In genomic region chr4:8163436-8164193, GRCh38 we compare ENCODE assay signal across 16 cellular contexts. TPM values are rescaled to one million over a fixed set of nuclear protein-coding genes. Genes with fewer than 3 reads are reported as not detected.
DNase-seq lines count a peak whose midpoint lies in the region; ATAC-seq and TF ChIP-seq lines count a peak whose summit lies in the region.
"Had no signal": no experiment of that assay in that cellular context is flagged by ENCODE, and none has a peak within 500 bp of the region (broad histone marks: within the 10 kb centered on the region; RNA-seq: fewer than 3 reads in every experiment).

No MANE protein-coding gene starts in this region.

- H3K9me3 Mint-ChIP-seq in naive B cell = peaks cover 5 to 11% (median 8%) of the 10 kb centered on the region in 7 donors
- H3K9me3 Mint-ChIP-seq in stimulated activated naive B cell treated with anti-CD40 and anti-IgM and Interleukin-4, amounts not matched to agents 10 μg/mL and 1 μg/mL and 100 μg/mL, for 72 hours = peaks cover 8 to 14% of the 10 kb centered on the region in 2 donors

- TF ChIP-seq CTCF in OCI-LY7 (conservative IDR thresholded peaks at IDR 0.05; ENCODE audit: low read length) (no peak), colonic mucosa (IDR thresholded peaks at IDR 0.05) (no peak)

- DNase-seq in Right ventricle myocardium inferior (ENCODE audit: missing footprints) (peak; percentile 44), cardiac septum (ENCODE audit: low spot score) (no peak), OCI-LY7 (ENCODE audit: low spot score) (no peak), naive B cell (no peak), colonic mucosa (no peak)
- DNase-seq in stimulated activated naive B cell treated with anti-CD40 and anti-IgM and Interleukin-4, amounts not matched to agents 10 μg/mL and 1 μg/mL and 100 μg/mL, for 72 hours = no peak
- DNase-seq: DMS79, HCEC 1CT, NCI-H1436, NCI-H2081, NCI-H446, SIG-M5 had no signal

- peaks cover 56 to 73% (median 57%) of the 10 kb centered on the region in 3 donors for H3K4me1 Mint-ChIP-seq in naive B cell
- peaks cover 66 to 92% of the 10 kb centered on the region in 2 donors for H3K4me1 Mint-ChIP-seq in stimulated activated naive B cell treated with anti-CD40 and anti-IgM and Interleukin-4, amounts not matched to agents 10 μg/mL and 1 μg/mL and 100 μg/mL, for 72 hours

- no peaks in the 10 kb centered on the region for H4K20me1 ChIP-seq in OCI-LY7 (ENCODE audit: insufficient read depth, low read length)

- H3K9ac ChIP-seq in colonic mucosa (ENCODE audit: low read depth in 2 of 2, low read length in 2 of 2) = no peak overlapping the region

- peak overlapping the region; percentile 8 to 95 (median 82) for H3K27ac Mint-ChIP-seq in naive B cell
- peak overlapping the region; percentile 95 for H3K27ac Mint-ChIP-seq in stimulated activated naive B cell treated with anti-CD40 and anti-IgM and Interleukin-4, amounts not matched to agents 10 μg/mL and 1 μg/mL and 100 μg/mL, for 72 hours

- H3K4me1 ChIP-seq in OCI-LY7 (ENCODE audit: insufficient read depth, low read length, poor library complexity, severe bottlenecking) (peaks cover 37% of the 10 kb centered on the region), colonic mucosa (peaks cover 7% of the 10 kb centered on the region)

- no peaks in the 10 kb centered on the region for H3K27me3 ChIP-seq in colonic mucosa

- H3K36me3 ChIP-seq in OCI-LY7 (ENCODE audit: insufficient read depth, low read length) (no peaks in the 10 kb centered on the region), colonic mucosa (no peaks in the 10 kb centered on the region)

- no peaks in the 10 kb centered on the region for H3K27me3 Mint-ChIP-seq in naive B cell
- H3K27me3 Mint-ChIP-seq in stimulated activated naive B cell treated with anti-CD40 and anti-IgM and Interleukin-4, amounts not matched to agents 10 μg/mL and 1 μg/mL and 100 μg/mL, for 72 hours = no peaks in the 10 kb centered on the region

- no peak overlapping the region for H2AFZ ChIP-seq in OCI-LY7 (ENCODE audit: low read length)

- peak overlapping the region; percentile 79 for H3K4me2 ChIP-seq in OCI-LY7 (ENCODE audit: low read length)

- H3K79me2 ChIP-seq in OCI-LY7 (ENCODE audit: insufficient read depth, low read depth, low read length) = no peaks in the 10 kb centered on the region

- H3K4me3 Mint-ChIP-seq in naive B cell = peak overlapping the region in 2 of 8 donors; percentile 26 to 28
- H3K4me3 Mint-ChIP-seq in stimulated activated naive B cell treated with anti-CD40 and anti-IgM and Interleukin-4, amounts not matched to agents 10 μg/mL and 1 μg/mL and 100 μg/mL, for 72 hours = peak overlapping the region; percentile 75 to 82

- H3K9me3 ChIP-seq in OCI-LY7 (ENCODE audit: low read length) (peaks cover 7% of the 10 kb centered on the region), colonic mucosa (no peaks in the 10 kb centered on the region)

- ATAC-seq in Right ventricle myocardium inferior (no peak), naive B cell (ENCODE audit: low read depth in 2 of 2) (no peak), HG02571 (IDR thresholded peaks at IDR 0.05; ENCODE audit: unreplicated experiment) (no peak), HG03175 (IDR thresholded peaks at IDR 0.05; ENCODE audit: unreplicated experiment) (no peak)
- no peak for ATAC-seq in stimulated activated naive B cell treated with anti-CD40 and anti-IgM and Interleukin-4, amounts not matched to agents 10 μg/mL and 1 μg/mL and 100 μg/mL, for 72 hours (replicated peaks)
- ATAC-seq: Panc1 had no signal

- POLR2A ChIA-PET in OCI-LY7 (lab: Charles Lee) = no interaction called here

- no peaks in the 10 kb centered on the region for H3K36me3 Mint-ChIP-seq in naive B cell
- H3K36me3 Mint-ChIP-seq in stimulated activated naive B cell treated with anti-CD40 and anti-IgM and Interleukin-4, amounts not matched to agents 10 μg/mL and 1 μg/mL and 100 μg/mL, for 72 hours = peaks cover 4 to 10% of the 10 kb centered on the region in 2 donors

- H3K27ac ChIP-seq in OCI-LY7 (ENCODE audit: low read depth, low read length, poor library complexity, severe bottlenecking) (peak overlapping the region; percentile 70), colonic mucosa (no peak overlapping the region)
- H3K27ac ChIP-seq: HL-60 had no signal

- CTCF ChIA-PET in OCI-LY7 (lab: Charles Lee; ENCODE audit: unreplicated experiment) = no interaction called here

- BruUV-seq in OCI-LY7 (replicated peaks; lab: Mats Ljungman, UMichigan) = no TSS peak

- H3K9me2 ChIP-seq in OCI-LY7 (ENCODE audit: insufficient read depth, low read length) = no peaks in the 10 kb centered on the region

- H3K4me3 ChIP-seq in OCI-LY7 (ENCODE audit: low read depth, low read length, poor library complexity, severe bottlenecking) (peak overlapping the region; percentile 33), colonic mucosa (no peak overlapping the region)

- intact Hi-C loops in Right ventricle myocardium inferior (cut with DNase I) = no loop called here
- intact Hi-C loops in cardiac septum (cut with DNase I) = no loop called here
- intact Hi-C loops in OCI-LY7 (cut with micrococcal nuclease; ENCODE audit: unreplicated experiment) = loop anchor here (2.0 kb wide), 2 partner anchors 33 to 37 kb away; no protein-coding TSS in a partner anchor
- intact Hi-C loops in colonic mucosa (cut with DNase I) = no loop called here

RNA-seq across cellular contexts. Expression of gene ABLIM2, which starts 5.0 kb away (rescaled TPM):
- 24.9 TPM for total RNA-seq in Right ventricle myocardium inferior
- total RNA-seq in cardiac septum = 22.6 TPM
- 0.23 and 0.76 TPM in 2 replicates for total RNA-seq in OCI-LY7 (2014; rRNA removed; shearing (Covaris generic))
- 0.72 TPM in 1 of 2 replicates, not detected in the other for total RNA-seq in OCI-LY7 (2022)
- polyA plus RNA-seq in naive B cell (ENCODE audit: low read depth in 6 of 6) = 1 to 10 TPM in 3 of 6 donors, under 1 TPM in 3; 0.52 to 3.4 (median 1.1) TPM
- total RNA-seq in colonic mucosa = 10 to 100 TPM; 11.1 to 11.5 TPM

RNA-seq across cellular contexts. Expression of gene SH3TC1, which starts 35.5 kb away (rescaled TPM):
- total RNA-seq in Right ventricle myocardium inferior (11.2 TPM), cardiac septum (16.5 TPM), OCI-LY7 (2022) (27.3 and 42.4 TPM in 2 replicates), colonic mucosa (10 to 100 TPM; 10.8 to 22.5 TPM)
- 15.3 and 17.5 TPM in 2 replicates for total RNA-seq in OCI-LY7 (2014; rRNA removed; shearing (Covaris generic))
- 10 to 100 TPM; 24.1 to 64.3 (median 37.5) TPM for polyA plus RNA-seq in naive B cell (ENCODE audit: low read depth in 6 of 6)

Comparison
In these comparisons a context has a peak if more than half of its experiments do, and no peak if none do; other contexts are left out.
1. RNA of gene ABLIM2, which starts 5.0 kb away (total RNA-seq): 24.9 TPM in Right ventricle myocardium inferior (single experiment), 22.6 TPM in cardiac septum (single experiment) and 11.1 to 11.5 TPM in colonic mucosa; 0.23 to 0.76 TPM in OCI-LY7; every median in the first group is over 4 times any median in the second.